In genomic region chr1:161012420-161012819, GRCh38 we compare ENCODE assay signal across 18 cellular contexts. TPM values are rescaled to one million over a fixed set of nuclear protein-coding genes. Genes with fewer than 3 reads are reported as not detected.
DNase-seq lines count a peak whose midpoint lies in the region; ATAC-seq, FAIRE-seq and TF ChIP-seq lines count a peak whose summit lies in the region.
"Had no signal": no experiment of that assay in that cellular context is flagged by ENCODE, and none has a peak within 500 bp of the region (broad histone marks: within the 10 kb centered on the region; RNA-seq: fewer than 3 reads in every experiment).

No MANE protein-coding gene starts in this region.

- no peaks in the 10 kb centered on the region for H3K9me2 ChIP-seq in GM23338 (ENCODE audit: insufficient read depth)

- TF ChIP-seq RAD21 in A549 (conservative IDR thresholded peaks at IDR 0.05 in 1 of 2, IDR thresholded peaks at IDR 0.05 in 1 of 2) = no peak

- intact Hi-C loops in dendritic cell treated with granulocyte-macrophage colony-stimulating factor and Interleukin-4, amounts not matched to agents 40 ng/mL and 50 ng/mL, for 4 days (cut with micrococcal nuclease) = no loop called here
- intact Hi-C loops in natural killer cell (cut with micrococcal nuclease) = no loop called here

- no peak overlapping the region for H3K4me3 ChIP-seq in A549
- H3K4me3 ChIP-seq in GM23338 = no peak overlapping the region

- peaks cover 11% of the 10 kb centered on the region for H3F3A ChIP-seq in GM23338 (replicated peaks; ENCODE audit: low read depth)

- no peaks in the 10 kb centered on the region for H3K27me3 ChIP-seq in GM23338 (ENCODE audit: insufficient read depth)

- DNase-seq in A549 (ENCODE audit: low read depth in 1 of 2, low spot score in 1 of 2) (no peak), GM23338 (ENCODE audit: low spot score) (no peak), natural killer cell (no peak), GM19239 (ENCODE audit: insufficient read length, low spot score) (no peak), NCI-H524 (lab: John Stamatoyannopoulos, UW) (no peak), HPDE6-E6E7 (ENCODE audit: extremely low spot score) (no peak)
- DNase-seq: activated CD4-positive, alpha-beta T cell treated with anti-CD3 and anti-CD28 coated beads for 48 hours; head of caudate nucleus; left colon; NCI-H1417 treated with DMSO at 0.1 percent for 48 hours; NCI-H510A treated with DMSO at 0.1 percent for 48 hours had no signal

- peaks cover 100% of the 10 kb centered on the region for H3K79me2 ChIP-seq in GM23338 (replicated peaks; ENCODE audit: insufficient read depth)

- TF ChIP-seq CTCF in A549 (IDR thresholded peaks at IDR 0.05) = no peak
- TF ChIP-seq CTCF in GM23338 (conservative IDR thresholded peaks at IDR 0.05; ENCODE audit: low read depth in 2 of 2) = no peak
- no peak for TF ChIP-seq CTCF in natural killer cell (IDR thresholded peaks at IDR 0.05)

- 87% methylated on average over 3 of the region's 3 CpGs for WGBS in A549 (ENCODE audit: missing lambda C conversion rate)

- peaks cover 37% of the 10 kb centered on the region for H3K36me3 Mint-ChIP-seq in GM23338 (ENCODE audit: low read depth)
- no peaks in the 10 kb centered on the region for H3K36me3 Mint-ChIP-seq in dendritic cell treated with granulocyte-macrophage colony-stimulating factor and Interleukin-4, amounts not matched to agents 40 ng/mL and 50 ng/mL, for 4 days (ENCODE audit: low read depth)
- H3K36me3 Mint-ChIP-seq in natural killer cell = no peaks in the 10 kb centered on the region

- FAIRE-seq in A549 (lab: Jason Lieb, UNC) (no peak), GM19239 (lab: Jason Lieb, UNC) (no peak)

- CTCF ChIA-PET in A549 (lab: Yijun Ruan, JAX) = interaction anchor here (1.4 to 5.9 kb wide), 3 partner anchors 15 to 85 kb away, joined by 3 to 31 read pairs (median 13); partner anchors contain the start of gene KLHDC9

- H3K27ac ChIP-seq in A549 = peak overlapping the region; percentile 83 to 92
- H3K27ac ChIP-seq in GM23338 (ENCODE audit: low read depth) = peak overlapping the region; percentile 87; the same call in 1 of the 2 replicates

- H2AFZ ChIP-seq in GM23338 = no peak overlapping the region

- H3K4me1 Mint-ChIP-seq in GM23338 = peaks cover 42% of the 10 kb centered on the region
- H3K4me1 Mint-ChIP-seq in dendritic cell treated with granulocyte-macrophage colony-stimulating factor and Interleukin-4, amounts not matched to agents 40 ng/mL and 50 ng/mL, for 4 days (ENCODE audit: low read depth) = peaks cover 37% of the 10 kb centered on the region
- H3K4me1 Mint-ChIP-seq in natural killer cell = peaks cover 19 to 20% of the 10 kb centered on the region in 2 donors

- H3K4me2 ChIP-seq in A549 (peak overlapping the region; percentile 84), GM23338 (peak overlapping the region; percentile 78; the same call in 1 of the 2 replicates)

- H3K36me3 ChIP-seq in GM23338 (ENCODE audit: insufficient read depth) = no peaks in the 10 kb centered on the region; the same call in none of the 2 replicates

- H3K27me3 Mint-ChIP-seq in GM23338 (ENCODE audit: insufficient read depth, low read depth, poor library complexity) (no peaks in the 10 kb centered on the region), natural killer cell (ENCODE audit: low read depth in 2 of 2) (no peaks in the 10 kb centered on the region)
- no peaks in the 10 kb centered on the region for H3K27me3 Mint-ChIP-seq in dendritic cell treated with granulocyte-macrophage colony-stimulating factor and Interleukin-4, amounts not matched to agents 40 ng/mL and 50 ng/mL, for 4 days

- H3K27ac Mint-ChIP-seq in GM23338 (0 out of 2 replicates have a peak overlapping the region, but pooled peaks have one; percentile 85), natural killer cell (peak overlapping the region; percentile 64 to 98)
- H3K27ac Mint-ChIP-seq in dendritic cell treated with granulocyte-macrophage colony-stimulating factor and Interleukin-4, amounts not matched to agents 40 ng/mL and 50 ng/mL, for 4 days = peak overlapping the region; percentile 99

- POLR2A ChIA-PET in A549 (lab: Yijun Ruan, JAX) = no interaction called here

- TF ChIP-seq POLR2A in A549 (IDR thresholded peaks at IDR 0.05; ENCODE audit: low read length) = no peak

- H3K4me1 ChIP-seq in A549 (peaks cover 60% of the 10 kb centered on the region), GM23338 (ENCODE audit: insufficient read depth) (peaks cover 49% of the 10 kb centered on the region)

- no peak for TF ChIP-seq EP300 in A549 (IDR thresholded peaks at IDR 0.05)

- no peaks in the 10 kb centered on the region for H3K9me3 Mint-ChIP-seq in GM23338
- no peaks in the 10 kb centered on the region for H3K9me3 Mint-ChIP-seq in dendritic cell treated with granulocyte-macrophage colony-stimulating factor and Interleukin-4, amounts not matched to agents 40 ng/mL and 50 ng/mL, for 4 days
- H3K9me3 Mint-ChIP-seq in natural killer cell = no peaks in the 10 kb centered on the region

- H3K9me3 ChIP-seq in A549 = no peaks in the 10 kb centered on the region

- H3K4me3 Mint-ChIP-seq in GM23338 = no peak overlapping the region
- H3K4me3 Mint-ChIP-seq in dendritic cell treated with granulocyte-macrophage colony-stimulating factor and Interleukin-4, amounts not matched to agents 40 ng/mL and 50 ng/mL, for 4 days = no peak overlapping the region
- peak overlapping the region; percentile 37 for H3K4me3 Mint-ChIP-seq in natural killer cell

- ATAC-seq in A549 = no peak
- no peak for ATAC-seq in GM23338
- no peak for ATAC-seq in natural killer cell
- no peak for ATAC-seq in GM19035 (IDR thresholded peaks at IDR 0.05; ENCODE audit: unreplicated experiment)

- peaks cover 59% of the 10 kb centered on the region for H4K20me1 ChIP-seq in GM23338 (replicated peaks; ENCODE audit: insufficient read depth)

TF ChIP-seq in A549, 52 proteins besides CTCF, POLR2A, EP300 and RAD21 (continues in another document):
- TF ChIP-seq TP53 (CRISPR knock-in tag; IDR thresholded peaks at IDR 0.05) (no peak), ZC3H11A (IDR thresholded peaks at IDR 0.05) (peak; percentile 69)

TF ChIP-seq in GM23338, 12 proteins besides CTCF, POLR2A, EP300 and RAD21 (continues in another document):
- no peak for TF ChIP-seq EZH2 (IDR thresholded peaks at IDR 0.05; ENCODE audit: low read depth, unreplicated experiment)

RNA-seq across cellular contexts. Expression of gene F11R, which starts 8.5 kb away (rescaled TPM):
- polyA plus RNA-seq in A549 (2011; rRNA removed) (62.0 and 71.0 TPM in 2 replicates), A549 (2017; fragmentation: RNase III; extraction: RNeasy Plus Mini Kit Qiagen cat#74134 plus additional on column Dnase treatment) (28.3 to 30.3 TPM (median 29.7 TPM) in 3 replicates), GM23338 (2016; fragmentation: Nextera tagmentation; extraction: Ambion mirVana) (51.0 and 51.8 TPM in 2 replicates)
- polyA plus RNA-seq in A549 (2012; cell fraction: cytosol; rRNA removed) = 20.9 and 27.4 TPM in 2 replicates
- polyA plus RNA-seq in A549 (2012; cell fraction: nucleus; rRNA removed) = 21.1 and 21.8 TPM in 2 replicates
- 93.5 and 114 TPM in 2 replicates for polyA minus RNA-seq in A549 (2011; rRNA and poly(A)+ RNA removed)
- 169 and 194 TPM in 2 replicates for total RNA-seq in GM23338 (2014; rRNA removed; shearing (Covaris generic))
- 10 to 100 TPM; 27.8 to 34.6 (median 30.2) TPM for total RNA-seq in natural killer cell

RNA-seq across cellular contexts. Expression of gene TSTD1, which starts 26.3 kb away (rescaled TPM):
- polyA plus RNA-seq in A549 (2011; rRNA removed) (not detected in 2 replicates), A549 (2017; fragmentation: RNase III; extraction: RNeasy Plus Mini Kit Qiagen cat#74134 plus additional on column Dnase treatment) (0.17 to 0.21 TPM (median 0.20 TPM) in 3 replicates), GM23338 (2016; fragmentation: Nextera tagmentation; extraction: Ambion mirVana) (244 and 257 TPM in 2 replicates)
- 0.09 and 0.15 TPM in 2 replicates for polyA plus RNA-seq in A549 (2012; cell fraction: cytosol; rRNA removed)
- 0.65 and 2.0 TPM in 2 replicates for polyA plus RNA-seq in A549 (2012; cell fraction: nucleus; rRNA removed)
- polyA minus RNA-seq in A549 (2011; rRNA and poly(A)+ RNA removed) = 1.2 TPM in 1 of 2 replicates, not detected in the other
- 94.9 and 102 TPM in 2 replicates for total RNA-seq in GM23338 (2014; rRNA removed; shearing (Covaris generic))
- 10 to 100 TPM; 31.8 to 36.3 (median 34.3) TPM for total RNA-seq in natural killer cell
- total RNA-seq: IMR-90 had no signal

RNA-seq across cellular contexts. Expression of gene USF1, which starts 33.4 kb away (rescaled TPM):
- polyA plus RNA-seq in A549 (2011; rRNA removed) (35.5 and 43.5 TPM in 2 replicates), A549 (2017; fragmentation: RNase III; extraction: RNeasy Plus Mini Kit Qiagen cat#74134 plus additional on column Dnase treatment) (49.2 to 60.5 TPM (median 57.4 TPM) in 3 replicates), GM23338 (2016; fragmentation: Nextera tagmentation; extraction: Ambion mirVana) (23.6 and 23.8 TPM in 2 replicates)
- polyA plus RNA-seq in A549 (2012; cell fraction: cytosol; rRNA removed) = 38.1 and 42.1 TPM in 2 replicates
- 126 and 147 TPM in 2 replicates for polyA plus RNA-seq in A549 (2012; cell fraction: nucleus; rRNA removed)
- 108 and 137 TPM in 2 replicates for polyA minus RNA-seq in A549 (2011; rRNA and poly(A)+ RNA removed)
- 71.7 and 74.8 TPM in 2 replicates for total RNA-seq in GM23338 (2014; rRNA removed; shearing (Covaris generic))
- total RNA-seq in natural killer cell = 100 to 1,000 TPM; 113 to 121 (median 114) TPM

RNA-seq across cellular contexts. Expression of gene ARHGAP30, which starts 57.3 kb away (rescaled TPM):
- polyA plus RNA-seq in A549 (2011; rRNA removed) (0.06 and 0.08 TPM in 2 replicates), A549 (2017; fragmentation: RNase III; extraction: RNeasy Plus Mini Kit Qiagen cat#74134 plus additional on column Dnase treatment) (0.09 to 0.13 TPM (median 0.13 TPM) in 3 replicates), GM23338 (2016; fragmentation: Nextera tagmentation; extraction: Ambion mirVana) (0.45 and 1.0 TPM in 2 replicates)
- 0.04 and 0.06 TPM in 2 replicates for polyA plus RNA-seq in A549 (2012; cell fraction: cytosol; rRNA removed)
- 0.37 and 0.89 TPM in 2 replicates for polyA plus RNA-seq in A549 (2012; cell fraction: nucleus; rRNA removed)
- polyA minus RNA-seq in A549 (2011; rRNA and poly(A)+ RNA removed) = 0.05 TPM in 1 of 2 replicates, not detected in the other
- total RNA-seq in GM23338 (2014; rRNA removed; shearing (Covaris generic)) = 0.19 TPM in 1 of 2 replicates, not detected in the other
- 100 to 1,000 TPM; 246 to 310 (median 272) TPM for total RNA-seq in natural killer cell
- total RNA-seq: IMR-90, RPMI7951 had no signal
- polyA plus RNA-seq: BJ had no signal

RNA-seq across cellular contexts. Expression of gene ITLN2, which starts 57.8 kb away (rescaled TPM):
- polyA plus RNA-seq in A549 (2011; rRNA removed) = 0.13 and 0.30 TPM in 2 replicates
- 0.17 and 0.30 TPM in 2 replicates for polyA plus RNA-seq in A549 (2012; cell fraction: cytosol; rRNA removed)
- 0.12 TPM in 1 of 2 replicates, not detected in the other for polyA plus RNA-seq in A549 (2012; cell fraction: nucleus; rRNA removed)
- polyA plus RNA-seq in A549 (2017; fragmentation: RNase III; extraction: RNeasy Plus Mini Kit Qiagen cat#74134 plus additional on column Dnase treatment) = 0.22 TPM in 1 of 3 replicates, not detected in the others
- 1.0 TPM in 1 of 2 replicates, not detected in the other for polyA minus RNA-seq in A549 (2011; rRNA and poly(A)+ RNA removed)
- total RNA-seq in GM23338 (2014; rRNA removed; shearing (Covaris generic)) = 7.0 and 12.8 TPM in 2 replicates
- 7.2 and 8.0 TPM in 2 replicates for polyA plus RNA-seq in GM23338 (2016; fragmentation: Nextera tagmentation; extraction: Ambion mirVana)
- total RNA-seq in natural killer cell = not detected
- total RNA-seq: IMR-90; left colon; RPMI7951; T-helper 2 cell treated with Interferon-gamma antibody and Interleukin-4, amounts not matched to agents 100 ng/mL and 5 ng/mL, for 36 hours; urinary bladder had no signal
- polyA plus RNA-seq: BJ, IMR-90 had no signal
